1 cellular context compared by ENCODE assay signal in the genomic region with DNA sequence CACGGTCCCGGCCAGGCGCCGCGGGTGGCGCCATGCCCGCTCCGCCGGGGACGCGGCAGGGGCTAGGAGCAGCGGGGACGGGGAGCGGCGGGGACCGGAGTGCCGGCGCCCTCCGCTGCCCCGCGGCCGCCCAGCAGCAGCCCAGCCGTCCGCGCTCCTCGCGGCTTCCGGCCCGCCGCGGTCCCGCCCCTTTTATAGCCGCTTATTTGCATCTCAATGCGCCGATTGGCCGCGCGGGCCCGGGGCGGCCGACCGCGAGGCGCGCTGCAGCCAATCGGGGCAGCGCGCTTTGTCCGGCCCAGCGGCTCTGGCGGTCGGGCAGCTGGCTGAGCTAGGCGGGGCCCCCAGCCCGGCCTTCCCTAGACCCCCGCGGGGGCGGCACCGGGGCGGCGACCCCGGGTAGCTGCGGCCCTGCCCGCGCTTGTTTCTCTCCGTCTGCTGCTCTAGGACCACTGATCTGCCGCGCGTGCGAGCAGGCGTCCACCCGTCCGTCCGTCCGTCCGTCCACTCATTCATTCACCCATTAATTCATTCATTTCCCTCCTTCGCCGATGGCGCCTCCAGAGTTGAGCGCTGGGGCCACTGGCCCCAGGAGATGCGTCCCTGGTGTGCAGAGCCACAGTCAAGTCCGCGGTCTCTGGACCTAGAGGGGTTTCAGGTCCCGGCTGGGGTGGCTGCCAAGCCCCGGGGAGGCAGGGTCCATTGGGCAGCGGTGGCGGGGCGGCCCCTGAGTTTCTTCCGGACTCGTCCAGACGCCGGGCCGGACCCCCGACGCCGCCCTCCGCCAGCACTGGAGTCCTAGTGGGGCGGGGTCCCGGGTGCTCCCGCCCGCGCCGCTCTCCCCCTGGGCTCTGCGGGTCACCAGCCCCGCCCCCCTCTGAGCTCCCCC.
A peak's percentile ranks its signal among the peaks of the same experiment; 100 is the strongest.
TF ChIP-seq lines count a peak whose summit lies in the region.

Gene HES6 (minus strand): TSS at position 167 of the 889 bp plus-strand sequence. CDS start 133 bp downstream, at position 34.

TF ChIP-seq in HepG2, 621 proteins besides CTCF, POLR2A, EP300 and RAD21 (continued from another document and continues in another):
- TF ChIP-seq PBX2 (CRISPR knock-in tag; IDR thresholded peaks at IDR 0.05) (no peak), ZIK1 (CRISPR knock-in tag; IDR thresholded peaks at IDR 0.05; ENCODE audit: borderline replicate concordance, low read depth) (peak; percentile 64; the same call in 1 of the 2 replicates), ZNF678 (CRISPR knock-in tag; IDR thresholded peaks at IDR 0.05) (no peak; the same call in 1 of the 2 replicates), FOXA1 (IDR thresholded peaks at IDR 0.05) (no peak), FOXA1 (CRISPR knock-in tag; IDR thresholded peaks at IDR 0.05) (0 out of 2 replicates have a peak, but pooled peaks have one; percentile 6), MAF1 (CRISPR knock-in tag; IDR thresholded peaks at IDR 0.05; ENCODE audit: borderline replicate concordance) (no peak), ZSCAN30 (CRISPR knock-in tag; IDR thresholded peaks at IDR 0.05) (no peak), ZBTB8A (CRISPR knock-in tag; IDR thresholded peaks at IDR 0.05; ENCODE audit: borderline replicate concordance, low read depth) (no peak), WIZ (CRISPR knock-in tag; IDR thresholded peaks at IDR 0.05) (no peak), ZNF782 (CRISPR knock-in tag; IDR thresholded peaks at IDR 0.05; ENCODE audit: borderline replicate concordance) (no peak), THRA (CRISPR knock-in tag; IDR thresholded peaks at IDR 0.05; ENCODE audit: borderline replicate concordance) (no peak), NPAS2 (CRISPR knock-in tag; IDR thresholded peaks at IDR 0.05; ENCODE audit: borderline replicate concordance) (no peak), ATF6 (CRISPR knock-in tag; conservative IDR thresholded peaks at IDR 0.05) (no peak), TBP (CRISPR knock-in tag; IDR thresholded peaks at IDR 0.05) (no peak), RBAK (CRISPR knock-in tag; IDR thresholded peaks at IDR 0.05) (no peak), HCFC1 (IDR thresholded peaks at IDR 0.05; ENCODE audit: low read depth, low read length) (no peak), GZF1 (CRISPR knock-in tag; IDR thresholded peaks at IDR 0.05) (no peak), SOX5 (CRISPR knock-in tag; IDR thresholded peaks at IDR 0.05; ENCODE audit: borderline replicate concordance) (no peak; the same call in 1 of the 2 replicates), ZNF136 (CRISPR knock-in tag; IDR thresholded peaks at IDR 0.05; ENCODE audit: low read depth) (no peak), ZSCAN20 (CRISPR knock-in tag; IDR thresholded peaks at IDR 0.05; ENCODE audit: borderline replicate concordance) (0 out of 2 replicates have a peak, but pooled peaks have one; percentile 33), ZNF253 (CRISPR knock-in tag; IDR thresholded peaks at IDR 0.05; ENCODE audit: borderline replicate concordance) (no peak; the same call in 1 of the 2 replicates), ERF (CRISPR knock-in tag; IDR thresholded peaks at IDR 0.05) (peak; percentile 52; the same call in 1 of the 2 replicates), ZNF605 (CRISPR knock-in tag; IDR thresholded peaks at IDR 0.05) (no peak; the same call in 1 of the 2 replicates), KDM2A (CRISPR knock-in tag; IDR thresholded peaks at IDR 0.05; ENCODE audit: borderline replicate concordance, low read depth) (peak; percentile 48; the same call in 1 of the 2 replicates), RNF2 (conservative IDR thresholded peaks at IDR 0.05; ENCODE audit: low read depth) (peak; percentile 93), GATAD2A (CRISPR knock-in tag; IDR thresholded peaks at IDR 0.05) (no peak), SP5 (CRISPR knock-in tag; IDR thresholded peaks at IDR 0.05; ENCODE audit: borderline replicate concordance, low read depth) (no peak), PCBP1 (IDR thresholded peaks at IDR 0.05; ENCODE audit: borderline replicate concordance, low read depth, low read length) (no peak), ZNF546 (CRISPR knock-in tag; conservative IDR thresholded peaks at IDR 0.05) (no peak), ZNF263 (CRISPR knock-in tag; IDR thresholded peaks at IDR 0.05) (0 out of 2 replicates have a peak, but pooled peaks have one; percentile 4), ZNF512 (CRISPR knock-in tag; IDR thresholded peaks at IDR 0.05) (no peak), HNRNPH1 (optimal IDR thresholded peaks at IDR 0.05; ENCODE audit: low read depth, low read length) (no peak), ZNF644 (CRISPR knock-in tag; IDR thresholded peaks at IDR 0.05; ENCODE audit: low read depth) (no peak), KLF11 (CRISPR knock-in tag; IDR thresholded peaks at IDR 0.05) (no peak), IKZF5 (CRISPR knock-in tag; IDR thresholded peaks at IDR 0.05) (no peak), NFIC (IDR thresholded peaks at IDR 0.05; ENCODE audit: low read length) (no peak), POLR2AphosphoS5 (IDR thresholded peaks at IDR 0.05; ENCODE audit: low read depth, low read length) (peak; percentile 92), KDM4B (CRISPR knock-in tag; IDR thresholded peaks at IDR 0.05) (no peak), ZNF207 (IDR thresholded peaks at IDR 0.05; ENCODE audit: borderline replicate concordance) (no peak), RFXAP (CRISPR knock-in tag; IDR thresholded peaks at IDR 0.05; ENCODE audit: borderline replicate concordance) (peak; percentile 23; the same call in 1 of the 2 replicates), ZNF674 (CRISPR knock-in tag; IDR thresholded peaks at IDR 0.05; ENCODE audit: low read depth) (no peak), ELF3 (CRISPR knock-in tag; IDR thresholded peaks at IDR 0.05) (peak; percentile 53), RBM22 (optimal IDR thresholded peaks at IDR 0.05; ENCODE audit: low read length) (no peak), ATF3 (CRISPR knock-in tag; IDR thresholded peaks at IDR 0.05) (no peak), NCOA1 (CRISPR knock-in tag; IDR thresholded peaks at IDR 0.05) (no peak; the same call in 1 of the 2 replicates), CHD2 (IDR thresholded peaks at IDR 0.05; ENCODE audit: low read depth, low read length) (no peak), KLF16 (CRISPR knock-in tag; IDR thresholded peaks at IDR 0.05) (no peak), ZNF335 (CRISPR knock-in tag; IDR thresholded peaks at IDR 0.05) (no peak), ISX (CRISPR knock-in tag; conservative IDR thresholded peaks at IDR 0.05) (no peak), ZNF549 (CRISPR knock-in tag; IDR thresholded peaks at IDR 0.05) (0 out of 2 replicates have a peak, but pooled peaks have one; percentile 1), ZNF564 (CRISPR knock-in tag; IDR thresholded peaks at IDR 0.05) (0 out of 2 replicates have a peak, but pooled peaks have one; percentile 18), KAT8 (CRISPR knock-in tag; IDR thresholded peaks at IDR 0.05) (peak; percentile 52), NAIF1 (CRISPR knock-in tag; IDR thresholded peaks at IDR 0.05; ENCODE audit: borderline replicate concordance) (no peak), HMG20A (CRISPR knock-in tag; IDR thresholded peaks at IDR 0.05; ENCODE audit: borderline replicate concordance) (no peak), POLR2G (IDR thresholded peaks at IDR 0.05; ENCODE audit: low read depth, low read length) (peak; percentile 98), HOXA9 (CRISPR knock-in tag; IDR thresholded peaks at IDR 0.05; ENCODE audit: borderline replicate concordance) (no peak), ZNF772 (CRISPR knock-in tag; IDR thresholded peaks at IDR 0.05) (no peak), KDM1A (CRISPR knock-in tag; IDR thresholded peaks at IDR 0.05) (no peak), ZNF264 (CRISPR knock-in tag; IDR thresholded peaks at IDR 0.05) (no peak)
- TF ChIP-seq, protein P1, sequence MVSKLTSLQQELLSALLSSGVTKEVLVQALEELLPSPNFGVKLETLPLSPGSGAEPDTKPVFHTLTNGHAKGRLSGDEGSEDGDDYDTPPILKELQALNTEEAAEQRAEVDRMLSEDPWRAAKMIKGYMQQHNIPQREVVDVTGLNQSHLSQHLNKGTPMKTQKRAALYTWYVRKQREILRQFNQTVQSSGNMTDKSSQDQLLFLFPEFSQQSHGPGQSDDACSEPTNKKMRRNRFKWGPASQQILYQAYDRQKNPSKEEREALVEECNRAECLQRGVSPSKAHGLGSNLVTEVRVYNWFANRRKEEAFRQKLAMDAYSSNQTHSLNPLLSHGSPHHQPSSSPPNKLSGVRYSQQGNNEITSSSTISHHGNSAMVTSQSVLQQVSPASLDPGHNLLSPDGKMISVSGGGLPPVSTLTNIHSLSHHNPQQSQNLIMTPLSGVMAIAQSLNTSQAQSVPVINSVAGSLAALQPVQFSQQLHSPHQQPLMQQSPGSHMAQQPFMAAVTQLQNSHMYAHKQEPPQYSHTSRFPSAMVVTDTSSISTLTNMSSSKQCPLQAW (CRISPR knock-in tag; IDR thresholded peaks at IDR 0.05) = peak; percentile 32; the same call in 1 of the 2 replicates
- TF ChIP-seq, protein P2, sequence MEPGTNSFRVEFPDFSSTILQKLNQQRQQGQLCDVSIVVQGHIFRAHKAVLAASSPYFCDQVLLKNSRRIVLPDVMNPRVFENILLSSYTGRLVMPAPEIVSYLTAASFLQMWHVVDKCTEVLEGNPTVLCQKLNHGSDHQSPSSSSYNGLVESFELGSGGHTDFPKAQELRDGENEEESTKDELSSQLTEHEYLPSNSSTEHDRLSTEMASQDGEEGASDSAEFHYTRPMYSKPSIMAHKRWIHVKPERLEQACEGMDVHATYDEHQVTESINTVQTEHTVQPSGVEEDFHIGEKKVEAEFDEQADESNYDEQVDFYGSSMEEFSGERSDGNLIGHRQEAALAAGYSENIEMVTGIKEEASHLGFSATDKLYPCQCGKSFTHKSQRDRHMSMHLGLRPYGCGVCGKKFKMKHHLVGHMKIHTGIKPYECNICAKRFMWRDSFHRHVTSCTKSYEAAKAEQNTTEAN (CRISPR knock-in tag; conservative IDR thresholded peaks at IDR 0.05) = 0 out of 2 replicates have a peak, but pooled peaks have one; percentile 68
- TF ChIP-seq, protein P3, sequence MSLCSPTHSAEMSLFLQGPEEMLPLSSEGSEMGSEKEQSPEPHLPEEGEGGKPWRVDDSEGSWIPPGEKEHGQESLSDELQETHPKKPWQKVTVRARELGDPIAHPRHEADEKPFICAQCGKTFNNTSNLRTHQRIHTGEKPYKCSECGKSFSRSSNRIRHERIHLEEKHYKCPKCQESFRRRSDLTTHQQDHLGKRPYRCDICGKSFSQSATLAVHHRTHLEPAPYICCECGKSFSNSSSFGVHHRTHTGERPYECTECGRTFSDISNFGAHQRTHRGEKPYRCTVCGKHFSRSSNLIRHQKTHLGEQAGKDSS (CRISPR knock-in tag; IDR thresholded peaks at IDR 0.05; ENCODE audit: borderline replicate concordance, low read depth) = peak; percentile 60; the same call in 1 of the 2 replicates
